Comparison of ENCODE assay signal across 8 cellular contexts in the genomic region with DNA sequence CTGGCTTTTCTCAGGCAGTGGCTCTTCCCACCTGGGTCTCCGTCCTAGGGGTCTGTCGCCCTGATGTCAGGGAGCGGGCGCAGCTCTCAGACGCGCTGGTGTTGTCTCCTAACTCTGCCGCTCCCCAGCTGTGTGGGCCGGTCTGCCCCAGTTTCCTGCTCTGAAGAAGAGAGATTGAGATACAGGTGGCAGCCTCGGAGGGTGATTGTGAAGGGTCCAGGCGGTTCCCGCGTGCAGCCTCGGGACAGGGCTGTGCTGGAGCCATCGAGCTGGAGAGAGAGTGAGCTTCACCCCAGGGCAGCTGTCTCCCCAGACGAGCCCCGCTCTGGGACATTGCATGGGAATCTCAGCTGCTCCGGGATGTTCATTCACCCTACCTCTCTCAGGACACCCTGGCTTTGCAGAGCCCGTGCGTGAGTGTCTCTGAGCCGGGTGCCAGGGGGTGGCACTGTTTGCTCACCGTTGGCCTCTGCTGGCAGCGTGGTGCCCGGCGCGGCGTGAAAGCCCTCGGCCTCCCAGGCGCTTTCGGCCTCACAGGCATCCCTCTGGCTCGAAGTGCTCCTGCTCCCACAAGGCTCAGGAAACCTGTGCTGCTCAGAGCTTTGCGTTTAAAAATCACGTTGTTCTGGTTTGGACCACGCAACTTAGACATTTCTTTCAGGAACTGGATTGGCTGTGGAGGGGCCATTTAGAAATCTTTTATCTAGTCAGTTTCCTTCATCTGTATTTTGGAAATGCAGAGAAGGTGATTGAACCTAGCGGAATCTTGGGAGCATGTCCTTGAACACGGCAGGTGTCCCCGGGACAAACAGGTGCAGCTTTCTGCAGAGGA. TPM values are rescaled to one million over a fixed set of nuclear protein-coding genes. Genes with fewer than 3 reads are reported as not detected.
DNase-seq lines count a peak whose midpoint lies in the region; ATAC-seq and TF ChIP-seq lines count a peak whose summit lies in the region.

No MANE protein-coding gene starts in this region.

- H3K4me1 ChIP-seq in SJCRH30 (no peaks in the 10 kb centered on the region; the same call in 1 of the 2 replicates), breast epithelium (no peaks in the 10 kb centered on the region), left lung (no peaks in the 10 kb centered on the region), tibial nerve (no peaks in the 10 kb centered on the region)

- no peaks in the 10 kb centered on the region for H3K9me3 ChIP-seq in SJCRH30 (replicated peaks)
- no peaks in the 10 kb centered on the region for H3K9me3 ChIP-seq in breast epithelium
- H3K9me3 ChIP-seq in left lung, result no peaks in the 10 kb centered on the region
- H3K9me3 ChIP-seq in tibial nerve, result no peaks in the 10 kb centered on the region

- no peaks in the 10 kb centered on the region for H3K36me3 ChIP-seq in H7 (replicated peaks; ENCODE audit: control insufficient read depth, insufficient read depth, low read length)
- H3K36me3 ChIP-seq in SJCRH30, result no peaks in the 10 kb centered on the region
- H3K36me3 ChIP-seq in breast epithelium, result no peaks in the 10 kb centered on the region
- no peaks in the 10 kb centered on the region for H3K36me3 ChIP-seq in left lung
- no peaks in the 10 kb centered on the region for H3K36me3 ChIP-seq in tibial nerve

- no peak for TF ChIP-seq EP300 in tibial nerve (IDR thresholded peaks at IDR 0.05)

- intact Hi-C loops in breast epithelium (cut with DNase I; ENCODE audit: low total_unique reads), result no loop called here
- intact Hi-C loops in left lung (cut with DNase I), result no loop called here

- H3K27ac ChIP-seq in SJCRH30, result no peak overlapping the region
- no peak overlapping the region for H3K27ac ChIP-seq in breast epithelium
- no peak overlapping the region for H3K27ac ChIP-seq in left lung
- no peak overlapping the region for H3K27ac ChIP-seq in tibial nerve

- H3K4me3 ChIP-seq in H7 (ENCODE audit: insufficient read depth, low read depth, low read length), result no peak overlapping the region
- no peak overlapping the region for H3K4me3 ChIP-seq in SJCRH30
- H3K4me3 ChIP-seq in breast epithelium, result no peak overlapping the region
- H3K4me3 ChIP-seq in left lung, result no peak overlapping the region
- no peak overlapping the region for H3K4me3 ChIP-seq in tibial nerve

- DNase-seq in C1 segment of cervical spinal cord (lab: John Stamatoyannopoulos, UW) (peak in 10 of 14 donors; percentile 5 to 82 (median 32)), H7 (peak; percentile 89), SJCRH30 (peak; percentile 24 to 37), breast epithelium (ENCODE audit: low spot score in 2 of 2) (no peak), left lung (no peak), tibial nerve (ENCODE audit: low spot score in 2 of 2) (no peak)
- DNase-seq in effector CD4-positive, alpha-beta T cell, result no peak

- TF ChIP-seq CTCF in breast epithelium (IDR thresholded peaks at IDR 0.05), result peak in 2 of 3 donors; percentile 22 to 35
- TF ChIP-seq CTCF in left lung (IDR thresholded peaks at IDR 0.05), result peak in 1 of 2 donors; percentile 23
- TF ChIP-seq CTCF in tibial nerve (IDR thresholded peaks at IDR 0.05), result peak; percentile 9 to 52 (median 23)

- TF ChIP-seq POLR2A in breast epithelium (IDR thresholded peaks at IDR 0.05) (no peak), tibial nerve (IDR thresholded peaks at IDR 0.05) (no peak)

- H3K27me3 ChIP-seq in H7 (ENCODE audit: control insufficient read depth, insufficient read depth, low read length), result no peaks in the 10 kb centered on the region
- no peaks in the 10 kb centered on the region for H3K27me3 ChIP-seq in SJCRH30
- H3K27me3 ChIP-seq in breast epithelium, result peaks cover 0 to 41% of the 10 kb centered on the region in 2 donors
- peaks cover 11 to 61% of the 10 kb centered on the region in 2 donors for H3K27me3 ChIP-seq in left lung
- H3K27me3 ChIP-seq in tibial nerve, result peaks cover 0 to 83% of the 10 kb centered on the region in 2 donors

- 26 to 38% methylated on average over 35 to 36 of the region's 36 CpGs for WGBS in tibial nerve, 2 donors

- ATAC-seq in left lung (peak; percentile 90), GM21786 (IDR thresholded peaks at IDR 0.05; ENCODE audit: unreplicated experiment) (no peak)

RNA-seq across cellular contexts. Expression of gene ZFAND2A, which starts 33.8 kb away (rescaled TPM):
- 5.3 and 9.2 TPM in 2 replicates for total RNA-seq in H7 (2014; rRNA removed; shearing (Covaris generic))
- 5.1 and 6.3 TPM in 2 replicates for total RNA-seq in SJCRH30 (2014; rRNA removed; shearing (Covaris generic))
- total RNA-seq in breast epithelium (10 to 100 TPM; 31.9 to 41.6 (median 34.1) TPM), left lung (10 to 100 TPM; 15.1 to 28.9 TPM), tibial nerve (10 to 100 TPM; 29.7 to 36.8 (median 33.7) TPM)

RNA-seq across cellular contexts. Expression of gene UNCX, which starts 38.9 kb away (rescaled TPM):
- not detected in 2 replicates for total RNA-seq in H7 (2014; rRNA removed; shearing (Covaris generic))
- 0.08 and 0.30 TPM in 2 replicates for total RNA-seq in SJCRH30 (2014; rRNA removed; shearing (Covaris generic))
- total RNA-seq in breast epithelium (not detected), left lung (not detected), tibial nerve (not detected)

Comparison
In these comparisons a context has a peak if more than half of its experiments do, and no peak if none do; other contexts are left out.
1. DNase-seq: peak in C1 segment of cervical spinal cord (10 of 14), H7 (single experiment) and SJCRH30 (2 of 2); none in breast epithelium (0 of 2), left lung (0 of 2), tibial nerve (0 of 2) and effector CD4-positive, alpha-beta T cell (single experiment).